ENCODE assay signal across 1 cellular context in the genomic region with DNA sequence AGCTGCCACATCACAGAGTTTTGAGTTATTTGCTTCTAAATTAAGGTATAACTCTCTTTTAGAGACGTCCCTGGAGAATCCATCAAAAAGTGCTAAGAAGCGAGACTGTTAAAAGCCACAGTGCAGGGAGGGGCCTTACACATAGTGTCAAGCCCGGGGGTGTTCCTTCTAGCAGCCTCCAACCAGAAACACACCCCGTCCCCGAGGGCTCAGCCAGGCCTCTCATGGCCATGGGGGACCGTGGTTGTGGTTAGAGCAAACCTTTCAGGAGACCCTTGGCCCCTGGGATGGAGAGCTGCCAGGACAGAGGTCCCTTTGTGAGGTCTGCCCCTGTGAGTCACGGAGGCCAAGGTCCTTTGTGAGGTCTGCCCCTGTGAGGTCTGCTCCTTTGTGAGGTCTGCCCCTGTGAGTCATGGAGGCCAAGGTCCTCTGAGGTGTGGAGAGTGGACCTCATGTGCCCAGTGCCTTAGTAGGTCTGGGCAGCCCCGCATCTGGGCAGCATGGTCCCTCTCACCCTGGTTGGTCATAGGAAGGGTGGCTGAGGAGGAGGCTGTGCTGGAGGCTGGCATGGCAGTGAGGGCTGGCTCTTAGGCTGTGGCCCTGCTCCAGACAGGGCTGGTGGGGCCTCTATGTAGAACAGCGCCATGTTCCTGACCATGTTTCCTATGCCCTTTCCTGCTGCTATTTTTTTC.
TF ChIP-seq lines count a peak whose summit lies in the region.

No MANE protein-coding gene starts in this region.

TF ChIP-seq in HCT116, 20 proteins besides CTCF, POLR2A, EP300 and RAD21:
- TF ChIP-seq REST (IDR thresholded peaks at IDR 0.05; ENCODE audit: low read depth) = no peak
- TF ChIP-seq JUND (IDR thresholded peaks at IDR 0.05) = no peak
- TF ChIP-seq YY1 (IDR thresholded peaks at IDR 0.05; ENCODE audit: extremely low read depth, insufficient replicate concordance, low read depth, low read length) = no peak
- no peak for TF ChIP-seq POLR2AphosphoS5 (IDR thresholded peaks at IDR 0.05; ENCODE audit: low read depth, low read length)
- TF ChIP-seq SIN3A (IDR thresholded peaks at IDR 0.05; ENCODE audit: low read depth) = no peak
- no peak for TF ChIP-seq SRF (IDR thresholded peaks at IDR 0.05; ENCODE audit: low read depth)
- no peak for TF ChIP-seq EGR1 (IDR thresholded peaks at IDR 0.05; ENCODE audit: low read depth)
- TF ChIP-seq, protein P1, sequence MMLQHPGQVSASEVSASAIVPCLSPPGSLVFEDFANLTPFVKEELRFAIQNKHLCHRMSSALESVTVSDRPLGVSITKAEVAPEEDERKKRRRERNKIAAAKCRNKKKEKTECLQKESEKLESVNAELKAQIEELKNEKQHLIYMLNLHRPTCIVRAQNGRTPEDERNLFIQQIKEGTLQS (IDR thresholded peaks at IDR 0.05) = no peak
- TF ChIP-seq, protein P2, sequence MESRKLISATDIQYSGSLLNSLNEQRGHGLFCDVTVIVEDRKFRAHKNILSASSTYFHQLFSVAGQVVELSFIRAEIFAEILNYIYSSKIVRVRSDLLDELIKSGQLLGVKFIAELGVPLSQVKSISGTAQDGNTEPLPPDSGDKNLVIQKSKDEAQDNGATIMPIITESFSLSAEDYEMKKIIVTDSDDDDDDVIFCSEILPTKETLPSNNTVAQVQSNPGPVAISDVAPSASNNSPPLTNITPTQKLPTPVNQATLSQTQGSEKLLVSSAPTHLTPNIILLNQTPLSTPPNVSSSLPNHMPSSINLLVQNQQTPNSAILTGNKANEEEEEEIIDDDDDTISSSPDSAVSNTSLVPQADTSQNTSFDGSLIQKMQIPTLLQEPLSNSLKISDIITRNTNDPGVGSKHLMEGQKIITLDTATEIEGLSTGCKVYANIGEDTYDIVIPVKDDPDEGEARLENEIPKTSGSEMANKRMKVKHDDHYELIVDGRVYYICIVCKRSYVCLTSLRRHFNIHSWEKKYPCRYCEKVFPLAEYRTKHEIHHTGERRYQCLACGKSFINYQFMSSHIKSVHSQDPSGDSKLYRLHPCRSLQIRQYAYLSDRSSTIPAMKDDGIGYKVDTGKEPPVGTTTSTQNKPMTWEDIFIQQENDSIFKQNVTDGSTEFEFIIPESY (IDR thresholded peaks at IDR 0.05; ENCODE audit: extremely low read depth, insufficient replicate concordance, low read length) = no peak
